In genomic region chr1:13775916-13776315, GRCh38 we compare ENCODE assay signal across 28 cellular contexts.
"Had no signal": no experiment of that assay in that cellular context is flagged by ENCODE, and none has a peak within 500 bp of the region (broad histone marks: within the 10 kb centered on the region; RNA-seq: fewer than 3 reads in every experiment).

No MANE protein-coding gene starts in this region.

- H3K27ac ChIP-seq: brain microvascular endothelial cell, cardiac muscle cell, RWPE1, SJCRH30, VCaP had no signal

- H3K4me3 ChIP-seq: cardiac muscle cell, SJCRH30 had no signal

- H3K4me1 ChIP-seq: SJCRH30 had no signal

- DNase-seq: activated CD4-positive, alpha-beta memory T cell treated with anti-CD3 and anti-CD28 coated beads for 36 hours; activated CD4-positive, alpha-beta T cell treated with anti-CD3 and anti-CD28 coated beads, Interleukin-2, amount 10 ng/mL, durations not matched to agents 7 days and 5 days; activated CD4-positive, CD25-positive, alpha-beta regulatory T cell; activated CD8-positive, alpha-beta memory T cell treated with anti-CD3 and anti-CD28 coated beads for 24 hours; activated effector memory CD4-positive, alpha-beta T cell treated with anti-CD3 and anti-CD28 coated beads, Interleukin-2, amount 50 U/mL, for 16 hours; activated naive CD4-positive, alpha-beta T cell treated with Interleukin-2 at 50 U/mL for 16 hours; activated naive CD8-positive, alpha-beta T cell treated with anti-CD3 and anti-CD28 coated beads, Interleukin-2, amount 50 U/mL, for 24 hours; activated T-cell treated with anti-CD3 and anti-CD28 coated beads, Interleukin-2, amount 50 U/mL, for 4 hours; brain microvascular endothelial cell; Karpas-422; MM.1S; NCI-H1105 treated with DMSO at 0.1 percent for 48 hours; NCI-H1436 treated with DMSO at 0.1 percent for 48 hours; NCI-H187; NCI-H2081; NCI-H510A treated with DMSO at 0.1 percent for 48 hours; NCI-H69; NK-92 treated with Interleukin-12 subunit alpha and Interleukin-12 subunit beta, amount 100 ng/mL, for 24 hours; OCI-M1; Right ventricle myocardium superior; SJCRH30; SK-N-SH; T-helper 1 cell had no signal

- H3K27me3 ChIP-seq: brain microvascular endothelial cell, cardiac muscle cell, SJCRH30 had no signal

- H3K9me3 ChIP-seq: SJCRH30, SK-N-SH had no signal

- H3K9ac ChIP-seq: SK-N-SH had no signal

- ATAC-seq: activated naive CD4-positive, alpha-beta T cell treated with anti-CD3 and anti-CD28 coated beads, Interleukin-2, amount 50 U/mL, for 72 hours; activated naive CD8-positive, alpha-beta T cell treated with anti-CD3 and anti-CD28 coated beads, Interleukin-2, amount 50 U/mL, for 24 hours; activated T-cell treated with anti-CD3 and anti-CD28 coated beads, Interleukin-2, amount 50 U/mL, for 4 hours; Panc1 had no signal

- H3K4me2 ChIP-seq: SK-N-SH had no signal
